15 cellular contexts compared by ENCODE assay signal in the genomic region with DNA sequence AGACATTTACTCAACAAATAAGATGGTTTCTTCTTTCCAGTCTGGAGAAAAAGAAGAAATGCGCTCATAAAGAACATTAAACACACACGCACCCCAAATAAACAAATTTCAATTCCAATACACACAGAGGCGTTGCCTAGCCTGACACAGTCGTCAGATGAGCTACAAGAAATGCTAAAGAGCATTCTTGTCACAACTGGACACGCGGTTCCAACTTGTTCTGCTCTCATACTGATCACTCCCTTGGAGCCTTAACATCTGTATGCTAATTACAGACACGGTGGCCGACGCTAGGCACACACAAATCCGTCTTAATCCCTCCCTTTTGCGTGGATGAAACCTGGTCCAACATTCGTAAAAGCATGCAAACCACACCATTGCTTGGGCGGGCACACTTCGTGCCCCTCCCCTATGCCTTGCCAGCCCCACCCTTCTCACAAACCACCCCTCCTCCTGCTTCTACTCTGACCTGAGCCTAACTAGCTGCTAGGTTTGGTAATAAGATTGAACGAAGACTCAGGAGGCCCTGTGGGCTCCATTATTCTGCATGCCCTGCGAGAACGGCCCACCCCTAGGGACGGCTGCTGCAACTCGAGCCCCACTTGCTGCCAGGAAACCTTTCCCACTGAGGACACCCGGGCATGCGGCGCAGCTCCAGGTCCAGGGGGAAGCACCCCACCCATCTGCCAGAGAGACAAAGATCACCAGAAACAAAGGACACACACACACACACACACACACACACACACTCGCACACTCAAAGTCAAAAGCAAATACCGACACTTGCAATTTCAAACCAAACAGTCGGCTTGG. TPM values are rescaled to one million over a fixed set of nuclear protein-coding genes. Genes with fewer than 3 reads are reported as not detected.
DNase-seq lines count a peak whose midpoint lies in the region; ATAC-seq, FAIRE-seq and TF ChIP-seq lines count a peak whose summit lies in the region.
"Had no signal": no experiment of that assay in that cellular context is flagged by ENCODE, and none has a peak within 500 bp of the region (broad histone marks: within the 10 kb centered on the region; RNA-seq: fewer than 3 reads in every experiment).

No MANE protein-coding gene starts in this region.

- no peaks in the 10 kb centered on the region for H3K36me3 ChIP-seq in BLaER1
- no peaks in the 10 kb centered on the region for H3K36me3 ChIP-seq in kidney (ENCODE audit: control insufficient read depth in 1 of 2, insufficient read depth in 2 of 2, low read length in 2 of 2)
- H3K36me3 ChIP-seq: uterus had no signal

- TF ChIP-seq CTCF in GM13977 (IDR thresholded peaks at IDR 0.05; ENCODE audit: extremely low read depth, insufficient read depth, missing control alignments) (no peak), kidney (IDR thresholded peaks at IDR 0.05; ENCODE audit: borderline replicate concordance, extremely low read depth, insufficient read depth) (no peak)

- no peak for ATAC-seq in GM21786 (IDR thresholded peaks at IDR 0.05; ENCODE audit: unreplicated experiment)

- H3K9ac ChIP-seq in BLaER1: no peak overlapping the region
- H3K9ac ChIP-seq in kidney (ENCODE audit: low read length in 2 of 2): no peak overlapping the region

- intact Hi-C loops in kidney (cut with DNase I): no loop called here

- FAIRE-seq in kidney (lab: Jason Lieb, UNC): no peak

- H3K4me2 ChIP-seq in BLaER1: peak overlapping the region; percentile 96

- DNase-seq in GM13977 (ENCODE audit: low spot score): peak; percentile 38
- peak; percentile 25 for DNase-seq in iPS-NIHi7 (ENCODE audit: extremely low spot score)
- DNase-seq in kidney: no peak
- no peak for DNase-seq in activated gamma-delta T cell treated with Interleukin-2 at 50 U/mL for 16 hours
- no peak for DNase-seq in GF-D8 (lab: John Stamatoyannopoulos, UW)
- DNase-seq: activated CD4-positive, alpha-beta T cell treated with anti-CD3 and anti-CD28 coated beads, Interleukin-2, amount 10 ng/mL, durations not matched to agents 24 days and 14 days; dermis blood vessel endothelial cell; DMS153; kidney glomerular epithelial cell; T-helper 2 cell; uterus had no signal

- peaks cover 48% of the 10 kb centered on the region for H3K27me3 ChIP-seq in BLaER1

- H3K27ac ChIP-seq in BLaER1 (no peak overlapping the region), angular gyrus (ENCODE audit: low read depth, low read length) (peak overlapping the region; percentile 6), kidney (ENCODE audit: low read depth in 2 of 2, low read length in 2 of 2) (no peak overlapping the region)
- H3K27ac ChIP-seq: uterus had no signal

- H3K4me1 ChIP-seq in BLaER1: peaks cover 25% of the 10 kb centered on the region
- H3K4me1 ChIP-seq in kidney (ENCODE audit: control insufficient read depth in 1 of 2, insufficient read depth in 1 of 2, low read depth in 1 of 2, low read length in 2 of 2): no peaks in the 10 kb centered on the region

- no peaks in the 10 kb centered on the region for H3K9me3 ChIP-seq in BLaER1
- no peaks in the 10 kb centered on the region for H3K9me3 ChIP-seq in kidney (ENCODE audit: control insufficient read depth in 1 of 2, low read length in 2 of 2)
- H3K9me3 ChIP-seq: uterus had no signal

- peaks cover 8% of the 10 kb centered on the region; the same call in 1 of the 2 replicates for H4K20me1 ChIP-seq in BLaER1

- in situ Hi-C loops in GM13977 (cut with MboI; ENCODE audit: low pct_unique_long_range_greater_than_20kb, low sequenced_read_pairs, unreplicated experiment): no loop called here

- H3K4me3 ChIP-seq in BLaER1: peak overlapping the region; percentile 76
- peak overlapping the region in 1 of 2 donors; percentile 21 for H3K4me3 ChIP-seq in kidney (ENCODE audit: low read length in 2 of 2)
- H3K4me3 ChIP-seq: uterus had no signal

RNA-seq across cellular contexts. Expression of gene KCNK10, which starts 1.2 kb away (rescaled TPM):
- 0.54 TPM for total RNA-seq in kidney
- 1.1 TPM for polyA plus RNA-seq in kidney (ENCODE audit: insufficient read depth, low read depth, low replicate concordance)
- total RNA-seq: activated CD4-positive, alpha-beta T cell treated with anti-CD3 and anti-CD28 coated beads, Interleukin-2, amount 10 ng/mL, durations not matched to agents 24 days and 14 days; dermis blood vessel endothelial cell; fibroblast of villous mesenchyme had no signal

Comparison
In these comparisons a context has a peak if more than half of its experiments do, and no peak if none do; other contexts are left out.
1. DNase-seq: peak in GM13977 (single experiment) and iPS-NIHi7 (single experiment); none in kidney (single experiment), activated gamma-delta T cell treated with Interleukin-2 at 50 U/mL for 16 hours (single experiment) and GF-D8 (single experiment).